In the genomic region with DNA sequence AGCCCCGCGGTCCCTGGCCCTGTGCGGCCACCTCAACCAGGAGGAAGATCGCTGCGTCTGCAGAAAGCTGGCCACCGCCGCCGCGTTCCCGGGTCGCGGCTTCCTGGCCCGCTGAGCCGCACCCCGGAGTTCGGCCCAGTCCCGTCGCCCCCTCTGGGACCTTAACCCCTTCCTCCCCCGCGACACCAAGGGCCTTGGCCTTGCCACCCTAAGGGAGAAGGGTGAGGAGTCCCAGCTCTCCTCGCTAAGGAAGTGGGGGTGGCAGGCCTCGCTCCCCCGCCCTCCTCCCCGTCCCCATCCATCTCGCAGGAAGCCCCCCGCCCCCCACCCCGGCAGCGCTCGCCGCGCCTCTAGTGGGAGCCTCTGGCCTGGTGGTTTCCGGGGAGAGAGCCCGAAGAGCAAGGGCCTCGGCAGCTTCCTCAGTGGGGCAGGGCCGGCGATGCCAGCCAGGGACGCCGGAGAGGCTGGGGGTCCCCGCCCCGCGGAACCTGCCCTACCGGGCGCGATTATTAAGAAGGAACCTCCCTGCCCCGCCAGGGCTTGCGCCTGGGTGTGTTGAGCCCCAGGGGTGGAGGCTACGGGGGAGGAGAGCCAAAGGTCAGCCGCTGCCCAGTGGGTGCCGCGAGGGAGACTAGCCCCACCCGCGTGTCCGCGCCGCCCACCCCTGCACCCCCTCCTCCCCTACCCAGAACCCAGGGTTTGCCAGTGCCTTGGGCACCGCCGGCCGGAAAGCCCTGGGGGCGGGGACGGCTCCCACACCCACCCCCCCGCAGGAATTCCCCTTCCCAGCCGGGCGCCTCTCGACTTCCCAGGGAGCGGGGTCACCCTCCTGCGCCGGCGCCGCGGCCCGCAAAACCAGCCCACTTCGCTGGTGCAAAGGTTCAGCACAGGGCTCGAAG, we compare ENCODE assay signal across 1 cellular context.
TF ChIP-seq lines count a peak whose summit lies in the region.

No MANE protein-coding gene starts in this region.

TF ChIP-seq in HepG2, 621 proteins besides CTCF, POLR2A, EP300 and RAD21 (continued from another document and continues in another):
- TF ChIP-seq, protein P1, sequence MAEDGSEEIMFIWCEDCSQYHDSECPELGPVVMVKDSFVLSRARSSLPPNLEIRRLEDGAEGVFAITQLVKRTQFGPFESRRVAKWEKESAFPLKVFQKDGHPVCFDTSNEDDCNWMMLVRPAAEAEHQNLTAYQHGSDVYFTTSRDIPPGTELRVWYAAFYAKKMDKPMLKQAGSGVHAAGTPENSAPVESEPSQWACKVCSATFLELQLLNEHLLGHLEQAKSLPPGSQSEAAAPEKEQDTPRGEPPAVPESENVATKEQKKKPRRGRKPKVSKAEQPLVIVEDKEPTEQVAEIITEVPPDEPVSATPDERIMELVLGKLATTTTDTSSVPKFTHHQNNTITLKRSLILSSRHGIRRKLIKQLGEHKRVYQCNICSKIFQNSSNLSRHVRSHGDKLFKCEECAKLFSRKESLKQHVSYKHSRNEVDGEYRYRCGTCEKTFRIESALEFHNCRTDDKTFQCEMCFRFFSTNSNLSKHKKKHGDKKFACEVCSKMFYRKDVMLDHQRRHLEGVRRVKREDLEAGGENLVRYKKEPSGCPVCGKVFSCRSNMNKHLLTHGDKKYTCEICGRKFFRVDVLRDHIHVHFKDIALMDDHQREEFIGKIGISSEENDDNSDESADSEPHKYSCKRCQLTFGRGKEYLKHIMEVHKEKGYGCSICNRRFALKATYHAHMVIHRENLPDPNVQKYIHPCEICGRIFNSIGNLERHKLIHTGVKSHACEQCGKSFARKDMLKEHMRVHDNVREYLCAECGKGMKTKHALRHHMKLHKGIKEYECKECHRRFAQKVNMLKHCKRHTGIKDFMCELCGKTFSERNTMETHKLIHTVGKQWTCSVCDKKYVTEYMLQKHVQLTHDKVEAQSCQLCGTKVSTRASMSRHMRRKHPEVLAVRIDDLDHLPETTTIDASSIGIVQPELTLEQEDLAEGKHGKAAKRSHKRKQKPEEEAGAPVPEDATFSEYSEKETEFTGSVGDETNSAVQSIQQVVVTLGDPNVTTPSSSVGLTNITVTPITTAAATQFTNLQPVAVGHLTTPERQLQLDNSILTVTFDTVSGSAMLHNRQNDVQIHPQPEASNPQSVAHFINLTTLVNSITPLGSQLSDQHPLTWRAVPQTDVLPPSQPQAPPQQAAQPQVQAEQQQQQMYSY (CRISPR knock-in tag; IDR thresholded peaks at IDR 0.05), result peak; percentile 58; the same call in 1 of the 2 replicates
- TF ChIP-seq FIP1L1 (IDR thresholded peaks at IDR 0.05; ENCODE audit: borderline replicate concordance, insufficient read depth, low read depth, low read length) (no peak), ZNF441 (CRISPR knock-in tag; IDR thresholded peaks at IDR 0.05; ENCODE audit: borderline replicate concordance) (peak; percentile 97), ZNF296 (CRISPR knock-in tag; conservative IDR thresholded peaks at IDR 0.05) (0 out of 2 replicates have a peak, but pooled peaks have one; percentile 54), ZNF367 (CRISPR knock-in tag; IDR thresholded peaks at IDR 0.05; ENCODE audit: borderline replicate concordance) (peak; percentile 75; the same call in 1 of the 2 replicates), KMT2A (CRISPR knock-in tag; IDR thresholded peaks at IDR 0.05) (peak; percentile 60; the same call in 1 of the 2 replicates), CCAR2 (optimal IDR thresholded peaks at IDR 0.05; ENCODE audit: low read depth, low read length) (no peak), PHF20 (CRISPR knock-in tag; IDR thresholded peaks at IDR 0.05) (peak; percentile 30; the same call in 1 of the 2 replicates), ZNF331 (CRISPR knock-in tag; IDR thresholded peaks at IDR 0.05) (peak; percentile 53; the same call in 1 of the 2 replicates), ZNF83 (CRISPR knock-in tag; IDR thresholded peaks at IDR 0.05; ENCODE audit: borderline replicate concordance) (no peak), MAF1 (CRISPR knock-in tag; IDR thresholded peaks at IDR 0.05; ENCODE audit: borderline replicate concordance) (peak; percentile 59; the same call in 1 of the 2 replicates), ZFP37 (CRISPR knock-in tag; IDR thresholded peaks at IDR 0.05; ENCODE audit: borderline replicate concordance) (0 out of 2 replicates have a peak, but pooled peaks have one; percentile 71), MLLT10 (CRISPR knock-in tag; IDR thresholded peaks at IDR 0.05) (no peak), NFKB2 (CRISPR knock-in tag; IDR thresholded peaks at IDR 0.05; ENCODE audit: borderline replicate concordance) (peak; percentile 60; the same call in 1 of the 2 replicates), SAFB2 (CRISPR knock-in tag; IDR thresholded peaks at IDR 0.05; ENCODE audit: borderline replicate concordance, low read depth) (peak; percentile 62; the same call in 1 of the 2 replicates), ZNF567 (CRISPR knock-in tag; IDR thresholded peaks at IDR 0.05; ENCODE audit: borderline replicate concordance) (0 out of 2 replicates have a peak, but pooled peaks have one; percentile 71), ZNF510 (CRISPR knock-in tag; IDR thresholded peaks at IDR 0.05; ENCODE audit: low read depth) (no peak), ISL2 (CRISPR knock-in tag; IDR thresholded peaks at IDR 0.05) (peak; percentile 73), ZMYM4 (CRISPR knock-in tag; IDR thresholded peaks at IDR 0.05) (peak; percentile 13; the same call in 1 of the 2 replicates), ZFP41 (CRISPR knock-in tag; IDR thresholded peaks at IDR 0.05; ENCODE audit: borderline replicate concordance) (no peak), JUN (CRISPR knock-in tag; IDR thresholded peaks at IDR 0.05) (0 out of 2 replicates have a peak, but pooled peaks have one; percentile 21), SATB2 (CRISPR knock-in tag; IDR thresholded peaks at IDR 0.05) (0 out of 2 replicates have a peak, but pooled peaks have one; percentile 72), ZC3H13 (CRISPR knock-in tag; IDR thresholded peaks at IDR 0.05) (peak; percentile 100), ISX (CRISPR knock-in tag; conservative IDR thresholded peaks at IDR 0.05) (0 out of 2 replicates have a peak, but pooled peaks have one; percentile 64), FOXC1 (CRISPR knock-in tag; IDR thresholded peaks at IDR 0.05; ENCODE audit: borderline replicate concordance) (peak; percentile 63; the same call in 1 of the 2 replicates), HNRNPL (IDR thresholded peaks at IDR 0.05; ENCODE audit: low read depth, low read length) (peak; percentile 98), LCORL (IDR thresholded peaks at IDR 0.05) (no peak), LCORL (CRISPR knock-in tag; IDR thresholded peaks at IDR 0.05) (peak; percentile 90), POLR2AphosphoS2 (IDR thresholded peaks at IDR 0.05; ENCODE audit: low read depth, low read length) (peak; percentile 70; the same call in 1 of the 2 replicates), MYC (CRISPR knock-in tag; IDR thresholded peaks at IDR 0.05; ENCODE audit: borderline replicate concordance) (peak; percentile 63), ARNT2 (CRISPR knock-in tag; IDR thresholded peaks at IDR 0.05; ENCODE audit: low read depth) (peak; percentile 38; the same call in 1 of the 2 replicates), MIER2 (CRISPR knock-in tag; IDR thresholded peaks at IDR 0.05) (no peak), GATA4 (IDR thresholded peaks at IDR 0.05; ENCODE audit: borderline replicate concordance, low read depth) (peak; percentile 57; the same call in 1 of the 2 replicates), ZNF431 (CRISPR knock-in tag; IDR thresholded peaks at IDR 0.05; ENCODE audit: borderline replicate concordance, low read depth) (0 out of 2 replicates have a peak, but pooled peaks have one; percentile 67), HOXA3 (CRISPR knock-in tag; IDR thresholded peaks at IDR 0.05) (peak; percentile 60; the same call in 1 of the 2 replicates), ETV6 (CRISPR knock-in tag; conservative IDR thresholded peaks at IDR 0.05) (no peak), ZNF263 (CRISPR knock-in tag; IDR thresholded peaks at IDR 0.05) (peak; percentile 74), POLR2AphosphoS5 (IDR thresholded peaks at IDR 0.05; ENCODE audit: low read depth, low read length) (peak; percentile 75), ATM (IDR thresholded peaks at IDR 0.05; ENCODE audit: borderline replicate concordance) (no peak), ZNF383 (CRISPR knock-in tag; IDR thresholded peaks at IDR 0.05; ENCODE audit: borderline replicate concordance) (no peak), ZNF530 (CRISPR knock-in tag; IDR thresholded peaks at IDR 0.05; ENCODE audit: low read depth) (0 out of 2 replicates have a peak, but pooled peaks have one; percentile 38), TAF1 (CRISPR knock-in tag; IDR thresholded peaks at IDR 0.05) (peak; percentile 24; the same call in 1 of the 2 replicates), RFX5 (IDR thresholded peaks at IDR 0.05; ENCODE audit: low read depth, low read length) (0 out of 2 replicates have a peak, but pooled peaks have one; percentile 5), KLF16 (CRISPR knock-in tag; IDR thresholded peaks at IDR 0.05) (0 out of 4 replicates have a peak, but pooled peaks of 1 of the 2 experiments have one; percentile 20), ZNF773 (CRISPR knock-in tag; IDR thresholded peaks at IDR 0.05; ENCODE audit: borderline replicate concordance) (0 out of 2 replicates have a peak, but pooled peaks have one; percentile 70)
- TF ChIP-seq, protein P2, sequence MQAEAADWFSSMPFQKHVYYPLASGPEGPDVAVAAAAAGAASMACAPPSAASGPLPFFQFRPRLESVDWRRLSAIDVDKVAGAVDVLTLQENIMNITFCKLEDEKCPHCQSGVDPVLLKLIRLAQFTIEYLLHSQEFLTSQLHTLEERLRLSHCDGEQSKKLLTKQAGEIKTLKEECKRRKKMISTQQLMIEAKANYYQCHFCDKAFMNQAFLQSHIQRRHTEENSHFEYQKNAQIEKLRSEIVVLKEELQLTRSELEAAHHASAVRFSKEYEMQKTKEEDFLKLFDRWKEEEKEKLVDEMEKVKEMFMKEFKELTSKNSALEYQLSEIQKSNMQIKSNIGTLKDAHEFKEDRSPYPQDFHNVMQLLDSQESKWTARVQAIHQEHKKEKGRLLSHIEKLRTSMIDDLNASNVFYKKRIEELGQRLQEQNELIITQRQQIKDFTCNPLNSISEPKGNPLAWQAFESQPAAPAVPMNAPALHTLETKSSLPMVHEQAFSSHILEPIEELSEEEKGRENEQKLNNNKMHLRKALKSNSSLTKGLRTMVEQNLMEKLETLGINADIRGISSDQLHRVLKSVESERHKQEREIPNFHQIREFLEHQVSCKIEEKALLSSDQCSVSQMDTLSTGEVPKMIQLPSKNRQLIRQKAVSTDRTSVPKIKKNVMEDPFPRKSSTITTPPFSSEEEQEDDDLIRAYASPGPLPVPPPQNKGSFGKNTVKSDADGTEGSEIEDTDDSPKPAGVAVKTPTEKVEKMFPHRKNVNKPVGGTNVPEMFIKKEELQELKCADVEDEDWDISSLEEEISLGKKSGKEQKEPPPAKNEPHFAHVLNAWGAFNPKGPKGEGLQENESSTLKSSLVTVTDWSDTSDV (CRISPR knock-in tag; IDR thresholded peaks at IDR 0.05), result no peak
- TF ChIP-seq, protein P3, sequence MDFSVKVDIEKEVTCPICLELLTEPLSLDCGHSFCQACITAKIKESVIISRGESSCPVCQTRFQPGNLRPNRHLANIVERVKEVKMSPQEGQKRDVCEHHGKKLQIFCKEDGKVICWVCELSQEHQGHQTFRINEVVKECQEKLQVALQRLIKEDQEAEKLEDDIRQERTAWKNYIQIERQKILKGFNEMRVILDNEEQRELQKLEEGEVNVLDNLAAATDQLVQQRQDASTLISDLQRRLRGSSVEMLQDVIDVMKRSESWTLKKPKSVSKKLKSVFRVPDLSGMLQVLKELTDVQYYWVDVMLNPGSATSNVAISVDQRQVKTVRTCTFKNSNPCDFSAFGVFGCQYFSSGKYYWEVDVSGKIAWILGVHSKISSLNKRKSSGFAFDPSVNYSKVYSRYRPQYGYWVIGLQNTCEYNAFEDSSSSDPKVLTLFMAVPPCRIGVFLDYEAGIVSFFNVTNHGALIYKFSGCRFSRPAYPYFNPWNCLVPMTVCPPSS (IDR thresholded peaks at IDR 0.05), result no peak
- TF ChIP-seq, protein P4, sequence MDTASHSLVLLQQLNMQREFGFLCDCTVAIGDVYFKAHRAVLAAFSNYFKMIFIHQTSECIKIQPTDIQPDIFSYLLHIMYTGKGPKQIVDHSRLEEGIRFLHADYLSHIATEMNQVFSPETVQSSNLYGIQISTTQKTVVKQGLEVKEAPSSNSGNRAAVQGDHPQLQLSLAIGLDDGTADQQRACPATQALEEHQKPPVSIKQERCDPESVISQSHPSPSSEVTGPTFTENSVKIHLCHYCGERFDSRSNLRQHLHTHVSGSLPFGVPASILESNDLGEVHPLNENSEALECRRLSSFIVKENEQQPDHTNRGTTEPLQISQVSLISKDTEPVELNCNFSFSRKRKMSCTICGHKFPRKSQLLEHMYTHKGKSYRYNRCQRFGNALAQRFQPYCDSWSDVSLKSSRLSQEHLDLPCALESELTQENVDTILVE (CRISPR knock-in tag; IDR thresholded peaks at IDR 0.05), result no peak
- TF ChIP-seq, protein P5, sequence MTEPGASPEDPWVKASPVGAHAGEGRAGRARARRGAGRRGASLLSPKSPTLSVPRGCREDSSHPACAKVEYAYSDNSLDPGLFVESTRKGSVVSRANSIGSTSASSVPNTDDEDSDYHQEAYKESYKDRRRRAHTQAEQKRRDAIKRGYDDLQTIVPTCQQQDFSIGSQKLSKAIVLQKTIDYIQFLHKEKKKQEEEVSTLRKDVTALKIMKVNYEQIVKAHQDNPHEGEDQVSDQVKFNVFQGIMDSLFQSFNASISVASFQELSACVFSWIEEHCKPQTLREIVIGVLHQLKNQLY (CRISPR knock-in tag; IDR thresholded peaks at IDR 0.05), result no peak
- TF ChIP-seq, protein P6, sequence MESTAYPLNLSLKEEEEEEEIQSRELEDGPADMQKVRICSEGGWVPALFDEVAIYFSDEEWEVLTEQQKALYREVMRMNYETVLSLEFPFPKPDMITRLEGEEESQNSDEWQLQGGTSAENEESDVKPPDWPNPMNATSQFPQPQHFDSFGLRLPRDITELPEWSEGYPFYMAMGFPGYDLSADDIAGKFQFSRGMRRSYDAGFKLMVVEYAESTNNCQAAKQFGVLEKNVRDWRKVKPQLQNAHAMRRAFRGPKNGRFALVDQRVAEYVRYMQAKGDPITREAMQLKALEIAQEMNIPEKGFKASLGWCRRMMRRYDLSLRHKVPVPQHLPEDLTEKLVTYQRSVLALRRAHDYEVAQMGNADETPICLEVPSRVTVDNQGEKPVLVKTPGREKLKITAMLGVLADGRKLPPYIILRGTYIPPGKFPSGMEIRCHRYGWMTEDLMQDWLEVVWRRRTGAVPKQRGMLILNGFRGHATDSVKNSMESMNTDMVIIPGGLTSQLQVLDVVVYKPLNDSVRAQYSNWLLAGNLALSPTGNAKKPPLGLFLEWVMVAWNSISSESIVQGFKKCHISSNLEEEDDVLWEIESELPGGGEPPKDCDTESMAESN (CRISPR knock-in tag; conservative IDR thresholded peaks at IDR 0.05), result peak; percentile 7; the same call in 1 of the 2 replicates
- TF ChIP-seq, protein P7, sequence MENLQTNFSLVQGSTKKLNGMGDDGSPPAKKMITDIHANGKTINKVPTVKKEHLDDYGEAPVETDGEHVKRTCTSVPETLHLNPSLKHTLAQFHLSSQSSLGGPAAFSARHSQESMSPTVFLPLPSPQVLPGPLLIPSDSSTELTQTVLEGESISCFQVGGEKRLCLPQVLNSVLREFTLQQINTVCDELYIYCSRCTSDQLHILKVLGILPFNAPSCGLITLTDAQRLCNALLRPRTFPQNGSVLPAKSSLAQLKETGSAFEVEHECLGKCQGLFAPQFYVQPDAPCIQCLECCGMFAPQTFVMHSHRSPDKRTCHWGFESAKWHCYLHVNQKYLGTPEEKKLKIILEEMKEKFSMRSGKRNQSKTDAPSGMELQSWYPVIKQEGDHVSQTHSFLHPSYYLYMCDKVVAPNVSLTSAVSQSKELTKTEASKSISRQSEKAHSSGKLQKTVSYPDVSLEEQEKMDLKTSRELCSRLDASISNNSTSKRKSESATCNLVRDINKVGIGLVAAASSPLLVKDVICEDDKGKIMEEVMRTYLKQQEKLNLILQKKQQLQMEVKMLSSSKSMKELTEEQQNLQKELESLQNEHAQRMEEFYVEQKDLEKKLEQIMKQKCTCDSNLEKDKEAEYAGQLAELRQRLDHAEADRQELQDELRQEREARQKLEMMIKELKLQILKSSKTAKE (CRISPR knock-in tag; IDR thresholded peaks at IDR 0.05; ENCODE audit: borderline replicate concordance), result peak; percentile 55; the same call in 1 of the 2 replicates
